2 cellular contexts compared by ENCODE assay signal in genomic region chr10:80504158-80504811, GRCh38.
A peak's percentile ranks its signal among the peaks of the same experiment; 100 is the strongest.
TF ChIP-seq lines count a peak whose summit lies in the region.

No MANE protein-coding gene starts in this region.

TF ChIP-seq in K562, 482 proteins besides CTCF, POLR2A, EP300 and RAD21 (continued from another document and continues in another):
- TF ChIP-seq ZBTB11 (CRISPR knock-in tag; IDR thresholded peaks at IDR 0.05) (0 out of 6 replicates have a peak, but pooled peaks of 1 of the 3 experiments have one; percentile 24), FOS (IDR thresholded peaks at IDR 0.05; ENCODE audit: extremely low read depth, insufficient read length) (no peak), ZBTB7A (IDR thresholded peaks at IDR 0.05; ENCODE audit: borderline replicate concordance, control insufficient read depth, low read depth, low read length) (no peak; the same call in 1 of the 2 replicates), FIP1L1 (IDR thresholded peaks at IDR 0.05; ENCODE audit: low read depth, low read length, poor library complexity, severe bottlenecking) (no peak), ZNF282 (CRISPR knock-in tag; IDR thresholded peaks at IDR 0.05) (no peak), ZNF445 (CRISPR knock-in tag; IDR thresholded peaks at IDR 0.05; ENCODE audit: low read depth) (no peak), BHLHE40 (IDR thresholded peaks at IDR 0.05; ENCODE audit: low read length) (no peak), COPS2 (conservative IDR thresholded peaks at IDR 0.05) (no peak), PYGO2 (tag; IDR thresholded peaks at IDR 0.05) (no peak), SIN3B (IDR thresholded peaks at IDR 0.05; ENCODE audit: low read depth) (no peak), HMGXB4 (CRISPR knock-in tag; IDR thresholded peaks at IDR 0.05) (no peak), ZNF589 (CRISPR knock-in tag; IDR thresholded peaks at IDR 0.05; ENCODE audit: low read depth) (no peak), NFYB (IDR thresholded peaks at IDR 0.05; ENCODE audit: extremely low read depth, insufficient read length) (no peak), ZNF507 (tag; conservative IDR thresholded peaks at IDR 0.05) (no peak), CEBPZ (IDR thresholded peaks at IDR 0.05; ENCODE audit: borderline replicate concordance, low read depth, low read length) (no peak), SFPQ (IDR thresholded peaks at IDR 0.05; ENCODE audit: low read depth, low read length) (no peak), HDGF (IDR thresholded peaks at IDR 0.05) (no peak), FOXA1 (IDR thresholded peaks at IDR 0.05; ENCODE audit: borderline replicate concordance) (no peak), ELF4 (CRISPR knock-in tag; IDR thresholded peaks at IDR 0.05) (peak; percentile 63; the same call in 1 of the 2 replicates), PHTF2 (CRISPR knock-in tag; IDR thresholded peaks at IDR 0.05) (no peak), ELF2 (CRISPR knock-in tag; IDR thresholded peaks at IDR 0.05) (no peak)

TF ChIP-seq in HepG2, 621 proteins besides CTCF, POLR2A, EP300 and RAD21 (continued from another document and continues in another):
- TF ChIP-seq FIP1L1 (IDR thresholded peaks at IDR 0.05; ENCODE audit: borderline replicate concordance, insufficient read depth, low read depth, low read length) (no peak), ZNF740 (CRISPR knock-in tag; IDR thresholded peaks at IDR 0.05) (no peak), ZFP1 (CRISPR knock-in tag; IDR thresholded peaks at IDR 0.05) (no peak), ZNF34 (CRISPR knock-in tag; IDR thresholded peaks at IDR 0.05; ENCODE audit: borderline replicate concordance) (no peak), ZFP41 (CRISPR knock-in tag; IDR thresholded peaks at IDR 0.05; ENCODE audit: borderline replicate concordance) (no peak), GZF1 (CRISPR knock-in tag; IDR thresholded peaks at IDR 0.05) (no peak), MIXL1 (CRISPR knock-in tag; IDR thresholded peaks at IDR 0.05) (no peak), KDM3A (CRISPR knock-in tag; IDR thresholded peaks at IDR 0.05; ENCODE audit: low read depth) (no peak), FOXC1 (CRISPR knock-in tag; IDR thresholded peaks at IDR 0.05; ENCODE audit: borderline replicate concordance) (no peak), TBP (CRISPR knock-in tag; IDR thresholded peaks at IDR 0.05) (no peak), CC2D1A (CRISPR knock-in tag; IDR thresholded peaks at IDR 0.05) (no peak), SRY (CRISPR knock-in tag; IDR thresholded peaks at IDR 0.05) (peak; percentile 46; the same call in 1 of the 2 replicates), ZNF124 (CRISPR knock-in tag; IDR thresholded peaks at IDR 0.05) (no peak), RELA (CRISPR knock-in tag; IDR thresholded peaks at IDR 0.05) (no peak), ZNF768 (CRISPR knock-in tag; IDR thresholded peaks at IDR 0.05) (no peak), IRF2 (CRISPR knock-in tag; IDR thresholded peaks at IDR 0.05) (0 out of 2 replicates have a peak, but pooled peaks have one; percentile 36), ZFP82 (CRISPR knock-in tag; IDR thresholded peaks at IDR 0.05; ENCODE audit: borderline replicate concordance) (peak; percentile 62; the same call in 1 of the 2 replicates), ZNF101 (CRISPR knock-in tag; IDR thresholded peaks at IDR 0.05; ENCODE audit: borderline replicate concordance, low read depth) (no peak), ZBTB2 (CRISPR knock-in tag; IDR thresholded peaks at IDR 0.05; ENCODE audit: low read depth) (no peak), PAWR (CRISPR knock-in tag; IDR thresholded peaks at IDR 0.05; ENCODE audit: borderline replicate concordance) (no peak), ZGPAT (CRISPR knock-in tag; IDR thresholded peaks at IDR 0.05) (0 out of 2 replicates have a peak, but pooled peaks have one; percentile 37), MZF1 (CRISPR knock-in tag; IDR thresholded peaks at IDR 0.05; ENCODE audit: borderline replicate concordance) (no peak), HNRNPUL1 (IDR thresholded peaks at IDR 0.05; ENCODE audit: low read depth, low read length) (no peak), MTERF4 (CRISPR knock-in tag; IDR thresholded peaks at IDR 0.05) (no peak), SKI (IDR thresholded peaks at IDR 0.05; ENCODE audit: partially characterized antibody) (no peak), FOXM1 (CRISPR knock-in tag; IDR thresholded peaks at IDR 0.05) (no peak), KLF11 (CRISPR knock-in tag; IDR thresholded peaks at IDR 0.05) (no peak), KLF16 (CRISPR knock-in tag; IDR thresholded peaks at IDR 0.05) (no peak), AKNA (CRISPR knock-in tag; IDR thresholded peaks at IDR 0.05; ENCODE audit: borderline replicate concordance) (no peak), ZNF441 (CRISPR knock-in tag; IDR thresholded peaks at IDR 0.05; ENCODE audit: borderline replicate concordance) (0 out of 2 replicates have a peak, but pooled peaks have one; percentile 47), ZNF550 (CRISPR knock-in tag; IDR thresholded peaks at IDR 0.05; ENCODE audit: borderline replicate concordance) (no peak), KLF9 (CRISPR knock-in tag; IDR thresholded peaks at IDR 0.05; ENCODE audit: low read depth) (no peak), BORCS8-MEF2B (CRISPR knock-in tag; IDR thresholded peaks at IDR 0.05) (0 out of 2 replicates have a peak, but pooled peaks have one; percentile 39), FLYWCH1 (CRISPR knock-in tag; IDR thresholded peaks at IDR 0.05) (no peak), TEAD3 (CRISPR knock-in tag; optimal IDR thresholded peaks at IDR 0.05; ENCODE audit: borderline replicate concordance) (no peak), ELF4 (CRISPR knock-in tag; IDR thresholded peaks at IDR 0.05; ENCODE audit: borderline replicate concordance) (no peak), BRCA1 (CRISPR knock-in tag; IDR thresholded peaks at IDR 0.05) (no peak), ZFP90 (CRISPR knock-in tag; IDR thresholded peaks at IDR 0.05; ENCODE audit: borderline replicate concordance) (no peak), HOXD1 (CRISPR knock-in tag; IDR thresholded peaks at IDR 0.05) (no peak), TBX3 (IDR thresholded peaks at IDR 0.05; ENCODE audit: borderline replicate concordance) (no peak), GATAD1 (CRISPR knock-in tag; IDR thresholded peaks at IDR 0.05) (no peak), ZNF414 (CRISPR knock-in tag; IDR thresholded peaks at IDR 0.05) (no peak), PAX8 (CRISPR knock-in tag; IDR thresholded peaks at IDR 0.05; ENCODE audit: borderline replicate concordance) (no peak), TRIM24 (CRISPR knock-in tag; IDR thresholded peaks at IDR 0.05) (no peak), PHF20 (CRISPR knock-in tag; IDR thresholded peaks at IDR 0.05) (no peak), ZNF260 (CRISPR knock-in tag; IDR thresholded peaks at IDR 0.05; ENCODE audit: borderline replicate concordance, low read depth) (no peak), AFF4 (CRISPR knock-in tag; IDR thresholded peaks at IDR 0.05) (no peak), HMGA1 (CRISPR knock-in tag; conservative IDR thresholded peaks at IDR 0.05) (no peak), PHF5A (CRISPR knock-in tag; IDR thresholded peaks at IDR 0.05; ENCODE audit: low read depth, unreplicated experiment) (no peak), NPAS2 (CRISPR knock-in tag; IDR thresholded peaks at IDR 0.05; ENCODE audit: borderline replicate concordance) (no peak), EHMT2 (IDR thresholded peaks at IDR 0.05; ENCODE audit: borderline replicate concordance, low read depth, low read length) (no peak)
